22 cellular contexts compared by ENCODE assay signal in the genomic region with DNA sequence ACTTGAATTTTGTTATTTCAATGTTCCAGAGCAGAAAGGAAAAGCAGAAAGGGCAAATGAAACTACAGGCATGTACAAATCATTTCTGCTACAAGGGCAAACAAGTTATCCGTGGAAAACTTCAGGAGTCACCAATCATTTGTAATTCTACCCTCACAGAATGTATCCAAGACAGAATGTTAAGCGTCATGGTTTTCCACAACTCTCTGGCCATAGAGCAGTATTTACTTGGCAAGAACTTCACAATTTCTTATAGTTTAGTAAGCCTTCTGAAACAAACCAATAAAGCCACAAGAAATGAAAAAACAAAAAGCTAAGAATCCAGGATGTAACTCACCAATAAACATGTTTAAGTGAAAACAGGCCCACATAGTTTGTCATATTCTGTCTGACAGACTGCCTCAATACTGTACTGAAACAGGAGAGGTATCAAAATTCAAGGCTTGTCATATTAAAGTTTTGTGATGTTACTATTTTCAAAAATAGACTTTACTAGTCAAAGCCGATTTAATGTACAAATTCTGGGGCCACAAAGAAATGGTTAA.
DNase-seq lines count a peak whose midpoint lies in the region; ATAC-seq and TF ChIP-seq lines count a peak whose summit lies in the region.
"Had no signal": no experiment of that assay in that cellular context is flagged by ENCODE, and none has a peak within 500 bp of the region (broad histone marks: within the 10 kb centered on the region; RNA-seq: fewer than 3 reads in every experiment).

No MANE protein-coding gene starts in this region.

- H3K4me1 Mint-ChIP-seq in nephron progenitor cell: peaks cover 7% of the 10 kb centered on the region
- peaks cover 0 to 7% (median 0%) of the 10 kb centered on the region in 7 donors for H3K4me1 Mint-ChIP-seq in naive thymus-derived CD4-positive, alpha-beta T cell
- H3K4me1 Mint-ChIP-seq: activated naive CD4-positive, alpha-beta T cell treated with anti-CD3 and anti-CD28 coated beads, Interleukin-2, amount 10 ng/mL, durations not matched to agents 7 days and 5 days; central memory CD8-positive, alpha-beta T cell; memory B cell had no signal

- WGBS in suprapubic skin: 62% methylated on average over 3 of the region's 3 CpGs

- no peaks in the 10 kb centered on the region for H3K27me3 Mint-ChIP-seq in nephron progenitor cell (ENCODE audit: low read depth, poor library complexity)
- H3K27me3 Mint-ChIP-seq in naive thymus-derived CD4-positive, alpha-beta T cell: no peaks in the 10 kb centered on the region
- H3K27me3 Mint-ChIP-seq: activated CD4-positive, alpha-beta T cell treated with anti-CD3 and anti-CD28 coated beads, Interleukin-2, amount 10 ng/mL, durations not matched to agents 24 days and 14 days; activated naive CD4-positive, alpha-beta T cell treated with anti-CD3 and anti-CD28 coated beads, Interleukin-2, amount 10 ng/mL, durations not matched to agents 7 days and 5 days; central memory CD8-positive, alpha-beta T cell; memory B cell had no signal

- no peak overlapping the region for H3K4me3 Mint-ChIP-seq in nephron progenitor cell
- no peak overlapping the region for H3K4me3 Mint-ChIP-seq in naive thymus-derived CD4-positive, alpha-beta T cell
- H3K4me3 Mint-ChIP-seq: activated CD4-positive, alpha-beta T cell treated with anti-CD3 and anti-CD28 coated beads, Interleukin-2, amount 10 ng/mL, durations not matched to agents 24 days and 14 days; activated naive CD4-positive, alpha-beta T cell treated with anti-CD3 and anti-CD28 coated beads, Interleukin-2, amount 10 ng/mL, durations not matched to agents 7 days and 5 days; central memory CD8-positive, alpha-beta T cell; memory B cell had no signal

- CTCF ChIA-PET in naive thymus-derived CD4-positive, alpha-beta T cell (lab: Charles Lee): no interaction called here

- intact Hi-C loops in naive thymus-derived CD4-positive, alpha-beta T cell (cut with micrococcal nuclease): no loop called here

- peaks cover 14% of the 10 kb centered on the region for H3K36me3 ChIP-seq in suprapubic skin
- peaks cover 0 to 7% (median 4%) of the 10 kb centered on the region in 3 experiments for H3K36me3 ChIP-seq in naive thymus-derived CD4-positive, alpha-beta T cell (ENCODE audit: control insufficient read depth in 2 of 3, insufficient read depth in 3 of 3, low read length in 3 of 3)

- peaks cover 42% of the 10 kb centered on the region for H3K36me3 Mint-ChIP-seq in nephron progenitor cell (ENCODE audit: low read depth)
- peaks cover 5 to 60% (median 34%) of the 10 kb centered on the region in 5 donors for H3K36me3 Mint-ChIP-seq in naive thymus-derived CD4-positive, alpha-beta T cell

- no peak for TF ChIP-seq CTCF in AG09319 (IDR thresholded peaks at IDR 0.05; ENCODE audit: low read depth, low read length)
- no peak for TF ChIP-seq CTCF in nephron progenitor cell (IDR thresholded peaks at IDR 0.05)
- no peak for TF ChIP-seq CTCF in suprapubic skin (IDR thresholded peaks at IDR 0.05)

- H3K4me1 ChIP-seq in suprapubic skin: peaks cover 10% of the 10 kb centered on the region
- H3K4me1 ChIP-seq in naive thymus-derived CD4-positive, alpha-beta T cell (ENCODE audit: control insufficient read depth in 2 of 2, insufficient read depth in 2 of 2, low read length in 2 of 2): no peaks in the 10 kb centered on the region
- H3K4me1 ChIP-seq: Peyer's patch, right lobe of liver had no signal

- no peaks in the 10 kb centered on the region for H3K27me3 ChIP-seq in suprapubic skin
- no peaks in the 10 kb centered on the region for H3K27me3 ChIP-seq in naive thymus-derived CD4-positive, alpha-beta T cell (ENCODE audit: control insufficient read depth in 2 of 2, insufficient read depth in 2 of 2, low read length in 2 of 2)
- H3K27me3 ChIP-seq: BLaER1 treated with 17β-estradiol and CSF1 and Interleukin-3, amounts not matched to agents 10 nM and 100 nM; neutrophil; Peyer's patch; right lobe of liver had no signal

- POLR2A ChIA-PET in naive thymus-derived CD4-positive, alpha-beta T cell (lab: Charles Lee): no interaction called here

- no peak for TF ChIP-seq POLR2A in suprapubic skin (IDR thresholded peaks at IDR 0.05)

- TF ChIP-seq EP300 in suprapubic skin (IDR thresholded peaks at IDR 0.05): no peak

- ATAC-seq in HG03159 (IDR thresholded peaks at IDR 0.05; ENCODE audit: unreplicated experiment): no peak
- ATAC-seq in naive thymus-derived CD4-positive, alpha-beta T cell: no peak
- ATAC-seq: right lobe of liver had no signal

- H3K4me3 ChIP-seq in suprapubic skin: no peak overlapping the region
- no peak overlapping the region for H3K4me3 ChIP-seq in naive thymus-derived CD4-positive, alpha-beta T cell (ENCODE audit: low read length)
- H3K4me3 ChIP-seq: BLaER1 treated with 17β-estradiol and CSF1 and Interleukin-3, amounts not matched to agents 10 nM and 100 nM; Peyer's patch; right lobe of liver had no signal

- peak overlapping the region; percentile 68 for H3K27ac Mint-ChIP-seq in nephron progenitor cell
- H3K27ac Mint-ChIP-seq in naive thymus-derived CD4-positive, alpha-beta T cell: no peak overlapping the region
- H3K27ac Mint-ChIP-seq: activated CD4-positive, alpha-beta T cell treated with anti-CD3 and anti-CD28 coated beads, Interleukin-2, amount 10 ng/mL, durations not matched to agents 24 days and 14 days; activated naive CD4-positive, alpha-beta T cell treated with anti-CD3 and anti-CD28 coated beads, Interleukin-2, amount 10 ng/mL, durations not matched to agents 7 days and 5 days; memory B cell had no signal

- no peak overlapping the region for H3K27ac ChIP-seq in suprapubic skin
- no peak overlapping the region for H3K27ac ChIP-seq in naive thymus-derived CD4-positive, alpha-beta T cell (ENCODE audit: low read depth, low read length)
- H3K27ac ChIP-seq: BLaER1 treated with 17β-estradiol and CSF1 and Interleukin-3, amounts not matched to agents 10 nM and 100 nM; neutrophil; Peyer's patch; right lobe of liver had no signal

- H3K9me3 Mint-ChIP-seq in nephron progenitor cell: no peaks in the 10 kb centered on the region
- H3K9me3 Mint-ChIP-seq in naive thymus-derived CD4-positive, alpha-beta T cell: no peaks in the 10 kb centered on the region
- H3K9me3 Mint-ChIP-seq: activated CD4-positive, alpha-beta T cell treated with anti-CD3 and anti-CD28 coated beads, Interleukin-2, amount 10 ng/mL, durations not matched to agents 24 days and 14 days; activated naive CD4-positive, alpha-beta T cell treated with anti-CD3 and anti-CD28 coated beads, Interleukin-2, amount 10 ng/mL, durations not matched to agents 7 days and 5 days; central memory CD8-positive, alpha-beta T cell; memory B cell had no signal

- no peaks in the 10 kb centered on the region for H3K9me3 ChIP-seq in suprapubic skin
- H3K9me3 ChIP-seq in naive thymus-derived CD4-positive, alpha-beta T cell (ENCODE audit: control insufficient read depth in 2 of 3, low read length in 3 of 3): no peaks in the 10 kb centered on the region
- H3K9me3 ChIP-seq: BLaER1 treated with 17β-estradiol and CSF1 and Interleukin-3, amounts not matched to agents 10 nM and 100 nM; neutrophil; Peyer's patch; right lobe of liver had no signal

- DNase-seq in AG09319 (ENCODE audit: extremely low read depth, low read depth) (peak; percentile 89), LHCN-M2 (ENCODE audit: low read depth) (peak; percentile 88), fibroblast of gingiva (ENCODE audit: low read depth) (peak; percentile 94), nephron progenitor cell (no peak), suprapubic skin (ENCODE audit: low spot score in 2 of 2) (no peak), NOMO-1 treated with DMSO at 0.1 percent for 48 hours (lab: John Stamatoyannopoulos, UW; ENCODE audit: unreplicated experiment) (no peak)
- DNase-seq in naive thymus-derived CD4-positive, alpha-beta T cell: no peak
- DNase-seq: activated CD4-positive, alpha-beta T cell treated with anti-CD3 and anti-CD28 coated beads, Interleukin-2, amount 10 ng/mL, durations not matched to agents 24 days and 14 days; activated CD8-positive, alpha-beta memory T cell treated with anti-CD3 and anti-CD28 coated beads, Interleukin-2, amount 50 U/mL, for 48 hours; activated naive CD4-positive, alpha-beta T cell treated with anti-CD3 and anti-CD28 coated beads, Interleukin-2, amount 10 ng/mL, durations not matched to agents 7 days and 5 days; KBM-7; NCI-H1092; NCI-H82; Peyer's patch; right lobe of liver; stimulated activated CD4-positive, alpha-beta T cell treated with anti-CD3 and anti-CD28 coated beads, Interleukin-4, amount 100 ng/mL, for 1 hour; stimulated activated CD8-positive, alpha-beta memory T cell treated with anti-CD3 and anti-CD28 coated beads, Interleukin-4, amount 100 ng/mL, for 48 hours had no signal

Comparison
In these comparisons a context has a peak if more than half of its experiments do, and no peak if none do; other contexts are left out.
1. DNase-seq: peak in AG09319 (single experiment), LHCN-M2 (single experiment) and fibroblast of gingiva (single experiment); none in nephron progenitor cell (single experiment), suprapubic skin (0 of 2), naive thymus-derived CD4-positive, alpha-beta T cell (0 of 9) and NOMO-1 treated with DMSO at 0.1 percent for 48 hours (single experiment).